ENCODE assay signal across 8 cellular contexts in the genomic region with DNA sequence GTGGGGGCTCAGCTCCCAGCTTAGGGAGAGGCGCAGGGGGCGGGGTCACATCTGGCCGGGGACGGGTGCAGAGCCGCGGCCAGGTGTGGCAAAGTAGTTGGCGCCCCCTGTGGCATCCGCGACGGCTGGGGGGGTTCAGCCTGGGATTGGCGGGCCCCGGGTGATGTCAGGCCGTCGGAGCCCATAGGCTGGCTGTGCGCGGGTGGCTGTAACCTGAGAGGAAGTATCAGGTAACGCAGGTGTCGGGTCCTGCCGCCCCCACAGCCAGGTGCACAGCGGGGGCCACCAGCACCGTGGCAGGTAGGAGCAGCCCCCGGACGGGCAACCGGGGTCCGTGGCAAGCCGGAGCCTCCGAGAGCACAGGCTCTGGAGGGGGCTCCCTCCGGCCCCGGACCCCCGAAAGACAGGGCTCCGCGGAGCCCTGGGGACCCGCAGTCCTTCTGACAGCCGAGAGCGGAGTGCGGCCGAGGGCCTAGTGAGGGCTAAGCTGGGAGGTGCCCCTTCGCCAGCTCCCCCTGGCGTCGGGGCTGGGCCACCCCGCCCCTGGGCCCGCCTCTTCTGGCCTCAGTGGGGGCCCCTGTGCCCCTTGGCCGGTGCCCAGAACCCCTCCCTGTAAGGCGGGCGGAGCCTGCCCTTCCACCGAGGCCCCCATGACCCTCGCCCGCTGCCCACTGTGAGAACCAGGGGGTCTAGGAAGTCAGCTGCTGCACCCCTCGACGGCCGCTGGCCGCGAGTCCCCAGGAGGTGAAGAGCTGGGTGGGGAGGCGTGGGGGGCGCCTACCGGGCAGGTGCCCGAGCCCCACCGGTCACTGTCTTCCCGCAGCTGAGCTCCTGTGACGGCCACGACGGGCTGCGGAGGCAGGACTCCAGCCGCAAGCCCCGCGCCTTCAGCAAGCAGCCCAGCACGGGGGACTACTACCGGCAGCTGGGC. TPM values are rescaled to one million over a fixed set of nuclear protein-coding genes. Genes with fewer than 3 reads are reported as not detected.
DNase-seq lines count a peak whose midpoint lies in the region; ATAC-seq and TF ChIP-seq lines count a peak whose summit lies in the region.

No MANE protein-coding gene starts in this region.

- H3K36me3 Mint-ChIP-seq in activated CD4-positive, alpha-beta memory T cell treated with anti-CD3 and anti-CD28 coated beads for 36 hours: no peaks in the 10 kb centered on the region
- no peaks in the 10 kb centered on the region for H3K36me3 Mint-ChIP-seq in activated CD4-positive, alpha-beta memory T cell treated with anti-CD3 and anti-CD28 coated beads, Interleukin-2, amount 10 ng/mL, durations not matched to agents 7 days and 5 days (ENCODE audit: low read depth)
- no peaks in the 10 kb centered on the region for H3K36me3 Mint-ChIP-seq in stimulated activated effector memory CD8-positive, alpha-beta T cell treated with anti-CD3 and anti-CD28 coated beads, Interleukin-12 subunit alpha, Interleukin-12 subunit beta, amount 100 ng/mL, for 72 hours

- no peak overlapping the region for H3K27ac Mint-ChIP-seq in activated CD4-positive, alpha-beta memory T cell treated with anti-CD3 and anti-CD28 coated beads for 36 hours
- H3K27ac Mint-ChIP-seq in activated CD4-positive, alpha-beta memory T cell treated with anti-CD3 and anti-CD28 coated beads, Interleukin-2, amount 10 ng/mL, durations not matched to agents 7 days and 5 days: no peak overlapping the region
- H3K27ac Mint-ChIP-seq in stimulated activated effector memory CD8-positive, alpha-beta T cell treated with anti-CD3 and anti-CD28 coated beads, Interleukin-12 subunit alpha, Interleukin-12 subunit beta, amount 100 ng/mL, for 72 hours: no peak overlapping the region

- no peaks in the 10 kb centered on the region for H4K20me1 ChIP-seq in OCI-LY1 (ENCODE audit: insufficient read depth, low read length)

- POLR2A ChIA-PET in activated CD4-positive, alpha-beta memory T cell treated with anti-CD3 and anti-CD28 coated beads for 36 hours (lab: Charles Lee): interaction anchor here (1.3 to 2.1 kb wide), 2 partner anchors 9 to 29 kb away, joined by 3 to 5 read pairs; no protein-coding TSS in a partner anchor
- POLR2A ChIA-PET in activated CD4-positive, alpha-beta memory T cell treated with anti-CD3 and anti-CD28 coated beads, Interleukin-2, amount 10 ng/mL, durations not matched to agents 7 days and 5 days (lab: Charles Lee): no interaction called here

- H3K36me3 ChIP-seq in OCI-LY1 (ENCODE audit: insufficient read depth, low read length) (no peaks in the 10 kb centered on the region), gastrocnemius medialis (no peaks in the 10 kb centered on the region)

- TF ChIP-seq CTCF in OCI-LY1 (IDR thresholded peaks at IDR 0.05; ENCODE audit: low read length): 0 out of 2 replicates have a peak, but pooled peaks have one; percentile 5
- peak; percentile 2 for TF ChIP-seq CTCF in epithelial cell of esophagus (IDR thresholded peaks at IDR 0.05; ENCODE audit: insufficient read depth, low read depth, low read length, missing control alignments)
- no peak for TF ChIP-seq CTCF in gastrocnemius medialis (IDR thresholded peaks at IDR 0.05 in 4 of 5, conservative IDR thresholded peaks at IDR 0.05 in 1 of 5)

- peak; percentile 29 for DNase-seq in activated CD4-positive, alpha-beta memory T cell treated with anti-CD3 and anti-CD28 coated beads for 36 hours
- DNase-seq in activated CD4-positive, alpha-beta memory T cell treated with anti-CD3 and anti-CD28 coated beads, Interleukin-2, amount 10 ng/mL, durations not matched to agents 7 days and 5 days: no peak
- DNase-seq in epithelial cell of esophagus (ENCODE audit: low read depth) (peak; percentile 42), gastrocnemius medialis (no peak)
- no peak for DNase-seq in stimulated activated effector memory CD8-positive, alpha-beta T cell treated with anti-CD3 and anti-CD28 coated beads, Interleukin-12 subunit alpha, Interleukin-12 subunit beta, amount 100 ng/mL, for 72 hours (ENCODE audit: low spot score in 2 of 2)
- no peak for DNase-seq in stimulated activated CD4-positive, alpha-beta T cell treated with anti-CD3 and anti-CD28 coated beads, Interleukin-12 subunit alpha, Interleukin-12 subunit beta, amount 100 ng/mL, for 4 hours

- in situ Hi-C loops in gastrocnemius medialis (cut with MboI; ENCODE audit: low sequenced_read_pairs in 4 of 4): no loop called here

- no peaks in the 10 kb centered on the region for H3K9me3 ChIP-seq in OCI-LY1 (ENCODE audit: low read length)
- H3K9me3 ChIP-seq in gastrocnemius medialis: no peaks in the 10 kb centered on the region

- H3K4me3 Mint-ChIP-seq in activated CD4-positive, alpha-beta memory T cell treated with anti-CD3 and anti-CD28 coated beads for 36 hours: no peak overlapping the region
- no peak overlapping the region for H3K4me3 Mint-ChIP-seq in activated CD4-positive, alpha-beta memory T cell treated with anti-CD3 and anti-CD28 coated beads, Interleukin-2, amount 10 ng/mL, durations not matched to agents 7 days and 5 days
- peak overlapping the region; percentile 56 for H3K4me3 Mint-ChIP-seq in stimulated activated effector memory CD8-positive, alpha-beta T cell treated with anti-CD3 and anti-CD28 coated beads, Interleukin-12 subunit alpha, Interleukin-12 subunit beta, amount 100 ng/mL, for 72 hours

- no peak overlapping the region for H3K9ac ChIP-seq in OCI-LY1 (ENCODE audit: low read length)

- H3K4me1 Mint-ChIP-seq in activated CD4-positive, alpha-beta memory T cell treated with anti-CD3 and anti-CD28 coated beads for 36 hours (ENCODE audit: low read depth): peaks cover 18% of the 10 kb centered on the region
- H3K4me1 Mint-ChIP-seq in activated CD4-positive, alpha-beta memory T cell treated with anti-CD3 and anti-CD28 coated beads, Interleukin-2, amount 10 ng/mL, durations not matched to agents 7 days and 5 days: peaks cover 9% of the 10 kb centered on the region
- H3K4me1 Mint-ChIP-seq in stimulated activated effector memory CD8-positive, alpha-beta T cell treated with anti-CD3 and anti-CD28 coated beads, Interleukin-12 subunit alpha, Interleukin-12 subunit beta, amount 100 ng/mL, for 72 hours: peaks cover 35% of the 10 kb centered on the region

- no peaks in the 10 kb centered on the region for H3F3A ChIP-seq in OCI-LY1 (ENCODE audit: insufficient read depth, low read length)

- H3K27ac ChIP-seq in OCI-LY1 (ENCODE audit: low read depth, low read length, poor library complexity, severe bottlenecking) (no peak overlapping the region), gastrocnemius medialis (no peak overlapping the region)

- CTCF ChIA-PET in activated CD4-positive, alpha-beta memory T cell treated with anti-CD3 and anti-CD28 coated beads for 36 hours (lab: Charles Lee): interaction anchor here (0.7 to 5.0 kb wide), 8 partner anchors 10 to 40 kb away, joined by 3 to 21 read pairs (median 8); no protein-coding TSS in a partner anchor
- CTCF ChIA-PET in activated CD4-positive, alpha-beta memory T cell treated with anti-CD3 and anti-CD28 coated beads, Interleukin-2, amount 10 ng/mL, durations not matched to agents 7 days and 5 days (lab: Charles Lee): interaction anchor here (0.6 to 1.6 kb wide), 3 partner anchors 12 to 25 kb away, joined by 4 to 6 read pairs (median 5); no protein-coding TSS in a partner anchor

- no peaks in the 10 kb centered on the region for H3K79me2 ChIP-seq in OCI-LY1 (ENCODE audit: insufficient read depth, low read length)

- H3K27me3 ChIP-seq in OCI-LY1 (ENCODE audit: insufficient read depth, low read length) (peaks cover 8% of the 10 kb centered on the region), gastrocnemius medialis (peaks cover 63 to 71% (median 64%) of the 10 kb centered on the region in 3 donors)

- intact Hi-C loops in activated CD4-positive, alpha-beta memory T cell treated with anti-CD3 and anti-CD28 coated beads for 36 hours (cut with micrococcal nuclease): no loop called here
- intact Hi-C loops in gastrocnemius medialis (cut with DNase I; ENCODE audit: low total_unique reads): no loop called here

- H3K27me3 Mint-ChIP-seq in activated CD4-positive, alpha-beta memory T cell treated with anti-CD3 and anti-CD28 coated beads for 36 hours: peaks cover 37% of the 10 kb centered on the region
- peaks cover 52% of the 10 kb centered on the region for H3K27me3 Mint-ChIP-seq in activated CD4-positive, alpha-beta memory T cell treated with anti-CD3 and anti-CD28 coated beads, Interleukin-2, amount 10 ng/mL, durations not matched to agents 7 days and 5 days

- H3K9me3 Mint-ChIP-seq in activated CD4-positive, alpha-beta memory T cell treated with anti-CD3 and anti-CD28 coated beads for 36 hours: no peaks in the 10 kb centered on the region
- no peaks in the 10 kb centered on the region for H3K9me3 Mint-ChIP-seq in activated CD4-positive, alpha-beta memory T cell treated with anti-CD3 and anti-CD28 coated beads, Interleukin-2, amount 10 ng/mL, durations not matched to agents 7 days and 5 days
- H3K9me3 Mint-ChIP-seq in stimulated activated effector memory CD8-positive, alpha-beta T cell treated with anti-CD3 and anti-CD28 coated beads, Interleukin-12 subunit alpha, Interleukin-12 subunit beta, amount 100 ng/mL, for 72 hours: no peaks in the 10 kb centered on the region

- TF ChIP-seq POLR2A in gastrocnemius medialis (IDR thresholded peaks at IDR 0.05): no peak

- no peaks in the 10 kb centered on the region for H3K9me2 ChIP-seq in OCI-LY1 (ENCODE audit: low read depth, low read length)

- H3K4me2 ChIP-seq in OCI-LY1 (ENCODE audit: low read length): peak overlapping the region; percentile 54; the same call in 1 of the 2 replicates

- H2AFZ ChIP-seq in OCI-LY1 (ENCODE audit: low read length): no peak overlapping the region

- ATAC-seq in stimulated activated effector memory CD8-positive, alpha-beta T cell treated with anti-CD3 and anti-CD28 coated beads, Interleukin-12 subunit alpha, Interleukin-12 subunit beta, amount 100 ng/mL, for 72 hours: peak; percentile 33
- ATAC-seq in GM21360 (IDR thresholded peaks at IDR 0.05; ENCODE audit: unreplicated experiment) (no peak), gastrocnemius medialis (no peak)

- H3K4me1 ChIP-seq in OCI-LY1 (ENCODE audit: insufficient read depth, low read length, severe bottlenecking): peaks cover 16% of the 10 kb centered on the region
- H3K4me1 ChIP-seq in gastrocnemius medialis: peaks cover 0 to 5% of the 10 kb centered on the region in 2 donors

- H3K4me3 ChIP-seq in OCI-LY1 (ENCODE audit: low read depth, low read length, poor library complexity, severe bottlenecking): peak overlapping the region; percentile 45
- no peak overlapping the region for H3K4me3 ChIP-seq in epithelial cell of esophagus (ENCODE audit: low read length)
- H3K4me3 ChIP-seq in gastrocnemius medialis: no peak overlapping the region

RNA-seq across cellular contexts. Expression of a gene that starts 17.9 kb away (rescaled TPM):
- 10 to 100 TPM; 90.0 to 97.4 TPM for total RNA-seq in activated CD4-positive, alpha-beta memory T cell treated with anti-CD3 and anti-CD28 coated beads for 36 hours
- 10 to 100 TPM; 82.9 to 85.1 TPM for total RNA-seq in activated CD4-positive, alpha-beta memory T cell treated with anti-CD3 and anti-CD28 coated beads, Interleukin-2, amount 10 ng/mL, durations not matched to agents 7 days and 5 days
- total RNA-seq in gastrocnemius medialis: 1 to 10 TPM; 1.0 to 4.2 (median 2.7) TPM

RNA-seq across cellular contexts. Expression of a gene that starts 23.5 kb away (rescaled TPM):
- 1 to 10 TPM in 1 of 2 experiments, under 1 TPM in 1; 0.83 to 1.5 TPM for total RNA-seq in activated CD4-positive, alpha-beta memory T cell treated with anti-CD3 and anti-CD28 coated beads for 36 hours
- total RNA-seq in activated CD4-positive, alpha-beta memory T cell treated with anti-CD3 and anti-CD28 coated beads, Interleukin-2, amount 10 ng/mL, durations not matched to agents 7 days and 5 days: under 1 TPM; 0.96 to 0.98 TPM
- under 1 TPM in 1 of 4 donors, not detected in 3; 0.41 TPM for total RNA-seq in gastrocnemius medialis

RNA-seq across cellular contexts. Expression of a gene that starts 28.4 kb away (rescaled TPM):
- under 1 TPM in 1 of 2 experiments, not detected in 1; 0.07 TPM for total RNA-seq in activated CD4-positive, alpha-beta memory T cell treated with anti-CD3 and anti-CD28 coated beads for 36 hours
- under 1 TPM; 0.13 to 0.70 TPM for total RNA-seq in activated CD4-positive, alpha-beta memory T cell treated with anti-CD3 and anti-CD28 coated beads, Interleukin-2, amount 10 ng/mL, durations not matched to agents 7 days and 5 days
- under 1 TPM in 1 of 4 donors, not detected in 3; 0.24 TPM for total RNA-seq in gastrocnemius medialis

RNA-seq across cellular contexts. Expression of a gene that starts 43.4 kb away (rescaled TPM):
- total RNA-seq in activated CD4-positive, alpha-beta memory T cell treated with anti-CD3 and anti-CD28 coated beads for 36 hours: 1 to 10 TPM; 2.1 to 2.2 TPM
- 1 to 10 TPM; 1.7 to 2.3 TPM for total RNA-seq in activated CD4-positive, alpha-beta memory T cell treated with anti-CD3 and anti-CD28 coated beads, Interleukin-2, amount 10 ng/mL, durations not matched to agents 7 days and 5 days
- 1 to 10 TPM; 1.2 to 2.3 (median 1.6) TPM for total RNA-seq in gastrocnemius medialis

RNA-seq across cellular contexts. Expression of a gene that starts 54.5 kb away (rescaled TPM):
- 10 to 100 TPM; 93.8 to 94.6 TPM for total RNA-seq in activated CD4-positive, alpha-beta memory T cell treated with anti-CD3 and anti-CD28 coated beads for 36 hours
- total RNA-seq in activated CD4-positive, alpha-beta memory T cell treated with anti-CD3 and anti-CD28 coated beads, Interleukin-2, amount 10 ng/mL, durations not matched to agents 7 days and 5 days: 10 to 100 TPM; 56.8 to 58.6 TPM
- total RNA-seq in gastrocnemius medialis: 1 to 10 TPM; 1.3 to 5.8 (median 3.2) TPM

Comparison
In these comparisons a context has a peak if more than half of its experiments do, and no peak if none do; other contexts are left out.
1. DNase-seq: peak in activated CD4-positive, alpha-beta memory T cell treated with anti-CD3 and anti-CD28 coated beads for 36 hours (single experiment) and epithelial cell of esophagus (single experiment); none in activated CD4-positive, alpha-beta memory T cell treated with anti-CD3 and anti-CD28 coated beads, Interleukin-2, amount 10 ng/mL, durations not matched to agents 7 days and 5 days (single experiment), stimulated activated effector memory CD8-positive, alpha-beta T cell treated with anti-CD3 and anti-CD28 coated beads, Interleukin-12 subunit alpha, Interleukin-12 subunit beta, amount 100 ng/mL, for 72 hours (0 of 2), gastrocnemius medialis (0 of 2) and stimulated activated CD4-positive, alpha-beta T cell treated with anti-CD3 and anti-CD28 coated beads, Interleukin-12 subunit alpha, Interleukin-12 subunit beta, amount 100 ng/mL, for 4 hours (single experiment).
2. CTCF ChIP-seq: peak in OCI-LY1 (single experiment) and epithelial cell of esophagus (single experiment); none in gastrocnemius medialis (0 of 5).
3. RNA of a gene that starts 17.9 kb away (total RNA-seq): 90.0 to 97.4 TPM in activated CD4-positive, alpha-beta memory T cell treated with anti-CD3 and anti-CD28 coated beads for 36 hours and 82.9 to 85.1 TPM in activated CD4-positive, alpha-beta memory T cell treated with anti-CD3 and anti-CD28 coated beads, Interleukin-2, amount 10 ng/mL, durations not matched to agents 7 days and 5 days; 1.0 to 4.2 TPM in gastrocnemius medialis; every median in the first group is over 10 times any median in the second.